ENCODE assay signal across 10 cellular contexts in the genomic region with DNA sequence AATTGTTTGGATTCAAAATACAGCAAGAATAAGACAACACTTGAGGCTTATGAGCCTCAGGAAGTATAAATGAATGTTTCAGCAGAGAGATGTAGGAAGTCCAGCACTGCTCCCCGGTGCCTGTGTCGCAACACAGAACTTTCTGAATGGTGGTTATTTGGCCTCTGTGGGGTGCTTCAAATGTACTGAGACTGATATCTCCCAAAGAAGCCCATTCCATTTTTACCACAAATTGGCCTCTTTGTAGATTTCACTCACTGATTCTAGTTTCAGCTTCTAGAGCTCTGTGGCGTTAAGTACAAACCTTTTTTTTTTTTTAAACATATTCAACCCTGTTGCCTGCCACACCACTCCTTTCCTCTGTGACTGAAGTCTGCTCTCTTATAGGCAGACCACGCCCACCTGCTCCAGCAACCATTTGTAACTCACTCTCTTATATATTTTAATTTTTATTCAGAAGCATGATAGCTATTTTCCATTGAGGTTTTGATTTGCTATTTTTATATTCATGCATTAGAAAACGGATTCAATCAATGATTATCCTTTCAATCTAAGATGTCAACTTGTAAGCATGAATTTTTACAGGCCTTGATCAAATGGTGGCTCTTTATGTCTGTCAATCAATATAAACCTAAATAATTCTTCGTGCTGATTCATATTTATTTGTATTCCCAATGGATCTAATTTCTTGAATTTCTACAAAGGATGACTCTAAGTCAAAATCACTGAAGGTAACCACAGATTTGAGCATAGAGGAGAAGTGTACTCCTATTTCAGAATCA.
DNase-seq lines count a peak whose midpoint lies in the region; ATAC-seq lines count a peak whose summit lies in the region.
"Had no signal": no experiment of that assay in that cellular context is flagged by ENCODE, and none has a peak within 500 bp of the region (broad histone marks: within the 10 kb centered on the region; RNA-seq: fewer than 3 reads in every experiment).

No MANE protein-coding gene starts in this region.

- CTCF ChIA-PET in activated CD4-positive, alpha-beta memory T cell treated with anti-CD3 and anti-CD28 coated beads, Interleukin-2, amount 10 ng/mL, durations not matched to agents 7 days and 5 days (lab: Charles Lee): interaction anchor here (5.4 kb wide), 1 partner anchor 40 kb away, joined by 43 read pairs; no protein-coding TSS in a partner anchor

- H3K27ac Mint-ChIP-seq in activated CD4-positive, alpha-beta memory T cell treated with anti-CD3 and anti-CD28 coated beads, Interleukin-2, amount 10 ng/mL, durations not matched to agents 7 days and 5 days: no peak overlapping the region

- DNase-seq in NAMALWA (ENCODE audit: low spot score): peak; percentile 26
- peak; percentile 87 for DNase-seq in iris pigment epithelial cell (ENCODE audit: low read depth)
- DNase-seq in T-helper 9 cell: no peak
- no peak for DNase-seq in NCI-H1417 treated with DMSO at 0.1 percent for 48 hours (lab: John Stamatoyannopoulos, UW)
- no peak for DNase-seq in activated CD4-positive, alpha-beta memory T cell treated with anti-CD3 and anti-CD28 coated beads, Interleukin-2, amount 10 ng/mL, durations not matched to agents 7 days and 5 days
- no peak for DNase-seq in DMS53 treated with DMSO at 0.1 percent for 48 hours (lab: John Stamatoyannopoulos, UW; ENCODE audit: unreplicated experiment)
- DNase-seq: midbrain, NCI-H1092 treated with DMSO at 0.1 percent for 48 hours had no signal

- H3K9me3 Mint-ChIP-seq in activated CD4-positive, alpha-beta memory T cell treated with anti-CD3 and anti-CD28 coated beads, Interleukin-2, amount 10 ng/mL, durations not matched to agents 7 days and 5 days: no peaks in the 10 kb centered on the region

- H3K4me1 Mint-ChIP-seq in activated CD4-positive, alpha-beta memory T cell treated with anti-CD3 and anti-CD28 coated beads, Interleukin-2, amount 10 ng/mL, durations not matched to agents 7 days and 5 days: peaks cover 9% of the 10 kb centered on the region

- H3K4me3 Mint-ChIP-seq in activated CD4-positive, alpha-beta memory T cell treated with anti-CD3 and anti-CD28 coated beads, Interleukin-2, amount 10 ng/mL, durations not matched to agents 7 days and 5 days: no peak overlapping the region

- POLR2A ChIA-PET in activated CD4-positive, alpha-beta memory T cell treated with anti-CD3 and anti-CD28 coated beads, Interleukin-2, amount 10 ng/mL, durations not matched to agents 7 days and 5 days (lab: Charles Lee): no interaction called here

- no peaks in the 10 kb centered on the region for H3K27me3 Mint-ChIP-seq in activated CD4-positive, alpha-beta memory T cell treated with anti-CD3 and anti-CD28 coated beads, Interleukin-2, amount 10 ng/mL, durations not matched to agents 7 days and 5 days

- ATAC-seq in GM18867 (IDR thresholded peaks at IDR 0.05; ENCODE audit: unreplicated experiment) (peak; percentile 48), HG02610 (IDR thresholded peaks at IDR 0.05; ENCODE audit: unreplicated experiment) (peak; percentile 41)

- H3K36me3 Mint-ChIP-seq in activated CD4-positive, alpha-beta memory T cell treated with anti-CD3 and anti-CD28 coated beads, Interleukin-2, amount 10 ng/mL, durations not matched to agents 7 days and 5 days (ENCODE audit: low read depth): no peaks in the 10 kb centered on the region

Comparison
In these comparisons a context has a peak if more than half of its experiments do, and no peak if none do; other contexts are left out.
1. DNase-seq: peak in NAMALWA (single experiment) and iris pigment epithelial cell (single experiment); none in T-helper 9 cell (single experiment), NCI-H1417 treated with DMSO at 0.1 percent for 48 hours (single experiment), activated CD4-positive, alpha-beta memory T cell treated with anti-CD3 and anti-CD28 coated beads, Interleukin-2, amount 10 ng/mL, durations not matched to agents 7 days and 5 days (single experiment) and DMS53 treated with DMSO at 0.1 percent for 48 hours (single experiment).